ENCODE assay signal across 1 cellular context in genomic region chr6:133979269-133979963, GRCh38.
TF ChIP-seq lines count a peak whose summit lies in the region.

No MANE protein-coding gene starts in this region.

TF ChIP-seq in liver, 16 proteins besides CTCF, POLR2A, EP300 and RAD21:
- TF ChIP-seq SP1 (IDR thresholded peaks at IDR 0.05), result peak; percentile 29
- peak; percentile 60 for TF ChIP-seq HNF4G (IDR thresholded peaks at IDR 0.05)
- TF ChIP-seq HNF4A (conservative IDR thresholded peaks at IDR 0.05), result peak; percentile 71 to 91
